Comparison of ENCODE assay signal across 25 cellular contexts in the genomic region with DNA sequence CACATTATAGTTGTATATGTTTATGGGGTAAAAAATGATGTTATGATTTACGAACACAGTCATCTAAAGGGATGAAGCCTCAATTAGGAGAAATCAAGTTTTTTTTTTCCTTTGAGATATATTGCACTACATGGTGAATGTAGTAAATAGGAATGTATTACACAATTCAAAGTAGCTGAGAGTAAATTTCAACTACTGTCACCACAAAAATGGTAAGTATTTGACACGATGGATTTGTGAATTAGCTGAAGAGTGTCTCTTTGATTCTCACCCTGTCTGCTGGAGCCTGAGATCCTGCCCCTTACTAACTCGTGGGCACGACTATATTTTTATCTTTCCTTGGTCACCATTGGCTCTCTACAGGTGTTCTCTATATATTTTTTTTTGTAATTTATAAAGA.
"Had no signal": no experiment of that assay in that cellular context is flagged by ENCODE, and none has a peak within 500 bp of the region (broad histone marks: within the 10 kb centered on the region; RNA-seq: fewer than 3 reads in every experiment).

No MANE protein-coding gene starts in this region.

- H3K4me1 ChIP-seq: esophagus muscularis mucosa, lower lobe of right lung, sigmoid colon, spleen, vagina had no signal

- H3K27me3 ChIP-seq: esophagus muscularis mucosa, sigmoid colon, spleen, vagina had no signal

- DNase-seq: activated CD4-positive, alpha-beta memory T cell treated with anti-CD3 and anti-CD28 coated beads, Interleukin-2, amount 10 ng/mL, durations not matched to agents 7 days and 5 days; activated CD4-positive, alpha-beta T cell treated with anti-CD3 and anti-CD28 coated beads for 48 hours; activated effector memory CD4-positive, alpha-beta T cell treated with Interleukin-2 at 50 U/mL for 16 hours; activated naive CD4-positive, alpha-beta T cell treated with anti-CD3 and anti-CD28 coated beads for 36 hours; activated naive CD8-positive, alpha-beta T cell treated with anti-CD3 and anti-CD28 coated beads, Interleukin-2, amount 10 ng/mL, durations not matched to agents 7 days and 5 days; activated T-cell treated with anti-CD3 and anti-CD28 coated beads, Interleukin-2, amount 50 U/mL, for 72 hours; central memory CD4-positive, alpha-beta T cell; effector memory CD8-positive, alpha-beta T cell; foreskin fibroblast; kidney; lower lobe of right lung; mesendoderm; mucosa of descending colon; nephron progenitor cell; occipital lobe; posterior cingulate gyrus; retina; sigmoid colon; spleen; stimulated activated CD4-positive, alpha-beta T cell treated with anti-CD3 and anti-CD28 coated beads, Interleukin-4, amount 100 ng/mL, for 24 hours; stimulated activated naive CD4-positive, alpha-beta T cell treated with Interleukin-2 at 50 U/mL for 16 hours had no signal

- H3K9me3 ChIP-seq: esophagus muscularis mucosa, lower lobe of right lung, mucosa of descending colon, sigmoid colon, thoracic aorta, vagina had no signal

- H3K36me3 ChIP-seq: esophagus muscularis mucosa, lower lobe of right lung, sigmoid colon, spleen, thoracic aorta, vagina had no signal

- FAIRE-seq: colon, kidney had no signal

- H3K4me3 ChIP-seq: esophagus muscularis mucosa, lower lobe of right lung, mucosa of descending colon, sigmoid colon, spleen, thoracic aorta, vagina had no signal

- H3K27ac ChIP-seq: esophagus muscularis mucosa, lower lobe of right lung, sigmoid colon, spleen, thoracic aorta, vagina had no signal
